In the genomic region with DNA sequence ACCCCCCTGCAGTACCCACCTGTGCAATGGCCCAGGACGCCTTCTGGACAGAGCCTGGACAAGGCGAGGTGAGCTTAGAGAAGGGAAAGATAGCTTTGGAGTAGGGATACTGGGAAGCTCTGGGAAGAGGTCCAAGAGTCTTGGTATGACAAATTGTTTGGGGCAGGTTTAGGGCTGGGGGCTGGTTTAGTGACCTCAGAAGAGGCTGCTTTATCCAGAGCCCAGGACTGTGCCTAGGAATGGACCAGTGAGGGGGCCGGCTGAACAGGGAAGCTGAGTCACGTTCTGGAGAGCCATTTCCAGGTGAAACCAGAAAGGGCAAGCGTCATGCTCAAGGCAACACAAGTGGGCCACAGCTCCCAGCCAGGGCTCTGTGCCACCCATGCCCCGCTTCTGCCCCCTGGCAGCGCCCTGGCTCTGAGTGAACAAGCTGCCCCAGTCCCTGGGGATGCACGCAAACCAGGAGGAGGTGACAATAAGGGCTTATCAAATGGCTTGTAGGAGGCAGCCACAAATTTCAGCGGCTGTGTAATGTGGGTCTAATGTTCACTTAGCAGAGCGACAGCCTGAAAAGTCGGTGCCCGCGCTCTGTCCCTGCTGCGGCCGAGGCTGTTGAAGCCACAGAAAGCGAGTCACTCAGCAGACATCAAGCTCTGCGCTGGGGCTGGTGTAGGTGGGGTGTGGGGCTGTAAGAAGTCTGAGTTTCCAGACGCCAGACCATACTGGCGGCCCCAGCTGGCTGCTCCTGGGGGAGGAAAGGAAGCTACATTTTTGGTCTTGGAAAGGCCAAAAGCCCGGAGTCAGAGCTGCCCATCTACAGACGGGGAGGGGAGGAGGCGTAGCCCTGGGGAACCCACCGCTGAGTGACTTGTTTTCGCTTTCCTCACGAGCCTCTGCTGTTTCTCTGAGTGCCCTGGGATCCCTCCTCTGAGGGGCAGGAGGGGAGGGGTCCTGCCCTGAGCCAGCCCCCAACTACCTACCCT, we compare ENCODE assay signal across 12 cellular contexts. TPM values are rescaled to one million over a fixed set of nuclear protein-coding genes. Genes with fewer than 3 reads are reported as not detected.
DNase-seq lines count a peak whose midpoint lies in the region; ATAC-seq and TF ChIP-seq lines count a peak whose summit lies in the region.
"Had no signal": no experiment of that assay in that cellular context is flagged by ENCODE, and none has a peak within 500 bp of the region (broad histone marks: within the 10 kb centered on the region; RNA-seq: fewer than 3 reads in every experiment).

No MANE protein-coding gene starts in this region.

- no peak for TF ChIP-seq CTCF in endodermal cell (conservative IDR thresholded peaks at IDR 0.05)

- peaks cover 29% of the 10 kb centered on the region for H3K4me1 Mint-ChIP-seq in endodermal cell

- no peaks in the 10 kb centered on the region; the same call in 1 of the 2 replicates for H3K27me3 ChIP-seq in HUES6 (ENCODE audit: control insufficient read depth, insufficient read depth, low read length)
- H3K27me3 ChIP-seq in endodermal cell (ENCODE audit: control insufficient read depth, insufficient read depth, low read length, poor library complexity, severe bottlenecking) = no peaks in the 10 kb centered on the region

- H3K27ac Mint-ChIP-seq in endodermal cell = peak overlapping the region; percentile 68
- H3K27ac Mint-ChIP-seq: stimulated activated effector memory CD8-positive, alpha-beta T cell treated with anti-CD3 and anti-CD28 coated beads, Interleukin-12 subunit alpha, Interleukin-12 subunit beta, amount 100 ng/mL, for 72 hours had no signal

- 43 to 62% methylated on average over 12 to 25 of the region's 25 CpGs for WGBS in endodermal cell (ENCODE audit: insufficient coverage in 1 of 2, insufficient read length in 1 of 2), 2 experiments
- WGBS in mesodermal cell (ENCODE audit: insufficient coverage in 2 of 2), 2 experiments = 43 to 59% methylated on average over 16 to 25 of the region's 25 CpGs

- peaks cover 1% of the 10 kb centered on the region for H3K27me3 Mint-ChIP-seq in endodermal cell (ENCODE audit: insufficient read depth)

- peak; percentile 58 for DNase-seq in AG08396 (ENCODE audit: low spot score)
- peak; percentile 83 for DNase-seq in endodermal cell
- no peak for DNase-seq in central memory CD4-positive, alpha-beta T cell
- DNase-seq in NCI-H524 treated with DMSO at 0.1 percent for 48 hours (lab: John Stamatoyannopoulos, UW) = no peak
- DNase-seq: activated CD4-positive, alpha-beta T cell treated with anti-CD3 and anti-CD28 coated beads for 48 hours had no signal

- H3K4me1 ChIP-seq in HUES6 (ENCODE audit: control insufficient read depth, insufficient read depth, low read length) (peaks cover 53% of the 10 kb centered on the region), endodermal cell (ENCODE audit: control insufficient read depth, insufficient read depth, low read length) (peaks cover 2% of the 10 kb centered on the region), mesodermal cell (ENCODE audit: control insufficient read depth, insufficient read depth, low read length, poor library complexity, severe bottlenecking) (peaks cover 48% of the 10 kb centered on the region)

- H3K9me3 Mint-ChIP-seq in endodermal cell = no peaks in the 10 kb centered on the region
- H3K9me3 Mint-ChIP-seq: stimulated activated effector memory CD8-positive, alpha-beta T cell treated with anti-CD3 and anti-CD28 coated beads, Interleukin-12 subunit alpha, Interleukin-12 subunit beta, amount 100 ng/mL, for 72 hours had no signal

- H3K36me3 ChIP-seq in HUES6 (ENCODE audit: control insufficient read depth, insufficient read depth, low read length) = no peaks in the 10 kb centered on the region
- no peaks in the 10 kb centered on the region for H3K36me3 ChIP-seq in endodermal cell (ENCODE audit: control insufficient read depth, insufficient read depth, low read length)
- H3K36me3 ChIP-seq in mesodermal cell (ENCODE audit: control insufficient read depth, insufficient read depth, low read length) = no peaks in the 10 kb centered on the region

- H3K9ac ChIP-seq in HUES6 (ENCODE audit: low read length) (peak overlapping the region; percentile 21), endodermal cell (ENCODE audit: extremely low read depth, low read length, poor library complexity, severe bottlenecking) (no peak overlapping the region)

- H3K36me3 Mint-ChIP-seq in endodermal cell (ENCODE audit: low read depth) = no peaks in the 10 kb centered on the region
- H3K36me3 Mint-ChIP-seq: brain; stimulated activated effector memory CD8-positive, alpha-beta T cell treated with anti-CD3 and anti-CD28 coated beads, Interleukin-12 subunit alpha, Interleukin-12 subunit beta, amount 100 ng/mL, for 72 hours had no signal

- no peaks in the 10 kb centered on the region for H3K9me3 ChIP-seq in HUES6 (ENCODE audit: control insufficient read depth, insufficient read depth, low read depth, low read length)
- H3K9me3 ChIP-seq in endodermal cell (ENCODE audit: control insufficient read depth, low read length) = no peaks in the 10 kb centered on the region
- no peaks in the 10 kb centered on the region for H3K9me3 ChIP-seq in mesodermal cell (ENCODE audit: control insufficient read depth, low read length)

- H3K4me3 Mint-ChIP-seq in endodermal cell = no peak overlapping the region
- H3K4me3 Mint-ChIP-seq: brain; stimulated activated effector memory CD8-positive, alpha-beta T cell treated with anti-CD3 and anti-CD28 coated beads, Interleukin-12 subunit alpha, Interleukin-12 subunit beta, amount 100 ng/mL, for 72 hours had no signal

- H3K27ac ChIP-seq in HUES6 (ENCODE audit: low read depth, low read length) (0 out of 2 replicates have a peak overlapping the region, but pooled peaks have one; percentile 37), endodermal cell (ENCODE audit: low read depth, low read length) (no peak overlapping the region), mesodermal cell (ENCODE audit: low read depth, low read length, severe bottlenecking) (peak overlapping the region; percentile 26)

- peak overlapping the region; percentile 27; the same call in 1 of the 2 replicates for H3K4me3 ChIP-seq in HUES6 (ENCODE audit: low read depth, low read length)
- H3K4me3 ChIP-seq in endodermal cell (ENCODE audit: low read length) = no peak overlapping the region
- H3K4me3 ChIP-seq in mesodermal cell (ENCODE audit: extremely low read depth, insufficient read depth, low read length, poor library complexity, severe bottlenecking) = no peak overlapping the region

- no peak for ATAC-seq in HG02973 (IDR thresholded peaks at IDR 0.05; ENCODE audit: unreplicated experiment)
- no peak for ATAC-seq in HG02938 (IDR thresholded peaks at IDR 0.05; ENCODE audit: unreplicated experiment)
- ATAC-seq: sciatic nerve; stimulated activated effector memory CD8-positive, alpha-beta T cell treated with anti-CD3 and anti-CD28 coated beads, Interleukin-12 subunit alpha, Interleukin-12 subunit beta, amount 100 ng/mL, for 72 hours had no signal

RNA-seq across cellular contexts. Expression of a gene that starts 18.3 kb away (rescaled TPM):
- 1 to 10 TPM; 2.0 to 3.4 TPM for total RNA-seq in endodermal cell
- polyA plus RNA-seq in endodermal cell (2013, experiment 1 of 2) = 4.0 TPM
- 3.2 TPM for polyA plus RNA-seq in endodermal cell (2013, experiment 2 of 2)
- polyA plus RNA-seq in mesodermal cell (2013, experiment 1 of 2) = 2.1 TPM
- 1.4 TPM for polyA plus RNA-seq in mesodermal cell (2013, experiment 2 of 2)

Comparison
In these comparisons a context has a peak if more than half of its experiments do, and no peak if none do; other contexts are left out.
1. DNase-seq: peak in AG08396 (single experiment) and endodermal cell (single experiment); none in central memory CD4-positive, alpha-beta T cell (single experiment) and NCI-H524 treated with DMSO at 0.1 percent for 48 hours (single experiment).